ENCODE assay signal across 1 cellular context in the genomic region with DNA sequence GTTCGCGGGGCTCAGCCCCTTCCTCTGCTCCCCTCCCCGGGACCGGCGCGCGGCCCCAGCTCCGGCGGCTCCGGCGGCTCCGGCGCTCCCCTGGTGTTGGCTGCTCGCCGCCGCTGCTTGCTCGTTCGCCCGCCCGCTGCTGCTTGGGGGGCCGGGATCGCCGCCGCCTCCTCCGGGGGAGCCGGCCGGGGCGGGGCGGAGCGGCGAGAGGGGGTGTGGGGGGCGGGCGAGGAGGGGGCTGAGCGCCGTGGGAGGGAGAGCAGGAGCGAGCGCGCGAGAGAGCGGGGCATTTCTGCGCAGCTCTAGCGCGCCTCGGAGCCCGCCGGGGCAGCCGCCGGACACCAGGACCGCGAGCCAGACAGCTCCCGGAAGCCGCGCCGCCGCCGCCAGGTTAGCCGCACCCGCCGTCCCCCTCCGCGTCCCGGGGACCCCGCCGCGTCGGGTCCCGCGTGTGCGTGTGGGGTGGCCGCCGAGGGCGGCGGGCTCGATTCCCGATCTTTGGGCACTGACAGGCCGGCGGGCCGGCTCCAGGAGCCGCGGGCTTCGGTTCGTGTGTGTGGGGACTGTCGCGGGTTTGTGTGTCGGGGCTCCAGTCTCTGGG.
TF ChIP-seq lines count a peak whose summit lies in the region.

No MANE protein-coding gene starts in this region.

TF ChIP-seq in K562, 482 proteins besides CTCF, POLR2A, EP300 and RAD21 (continued from another document and continues in another):
- TF ChIP-seq, protein P1, sequence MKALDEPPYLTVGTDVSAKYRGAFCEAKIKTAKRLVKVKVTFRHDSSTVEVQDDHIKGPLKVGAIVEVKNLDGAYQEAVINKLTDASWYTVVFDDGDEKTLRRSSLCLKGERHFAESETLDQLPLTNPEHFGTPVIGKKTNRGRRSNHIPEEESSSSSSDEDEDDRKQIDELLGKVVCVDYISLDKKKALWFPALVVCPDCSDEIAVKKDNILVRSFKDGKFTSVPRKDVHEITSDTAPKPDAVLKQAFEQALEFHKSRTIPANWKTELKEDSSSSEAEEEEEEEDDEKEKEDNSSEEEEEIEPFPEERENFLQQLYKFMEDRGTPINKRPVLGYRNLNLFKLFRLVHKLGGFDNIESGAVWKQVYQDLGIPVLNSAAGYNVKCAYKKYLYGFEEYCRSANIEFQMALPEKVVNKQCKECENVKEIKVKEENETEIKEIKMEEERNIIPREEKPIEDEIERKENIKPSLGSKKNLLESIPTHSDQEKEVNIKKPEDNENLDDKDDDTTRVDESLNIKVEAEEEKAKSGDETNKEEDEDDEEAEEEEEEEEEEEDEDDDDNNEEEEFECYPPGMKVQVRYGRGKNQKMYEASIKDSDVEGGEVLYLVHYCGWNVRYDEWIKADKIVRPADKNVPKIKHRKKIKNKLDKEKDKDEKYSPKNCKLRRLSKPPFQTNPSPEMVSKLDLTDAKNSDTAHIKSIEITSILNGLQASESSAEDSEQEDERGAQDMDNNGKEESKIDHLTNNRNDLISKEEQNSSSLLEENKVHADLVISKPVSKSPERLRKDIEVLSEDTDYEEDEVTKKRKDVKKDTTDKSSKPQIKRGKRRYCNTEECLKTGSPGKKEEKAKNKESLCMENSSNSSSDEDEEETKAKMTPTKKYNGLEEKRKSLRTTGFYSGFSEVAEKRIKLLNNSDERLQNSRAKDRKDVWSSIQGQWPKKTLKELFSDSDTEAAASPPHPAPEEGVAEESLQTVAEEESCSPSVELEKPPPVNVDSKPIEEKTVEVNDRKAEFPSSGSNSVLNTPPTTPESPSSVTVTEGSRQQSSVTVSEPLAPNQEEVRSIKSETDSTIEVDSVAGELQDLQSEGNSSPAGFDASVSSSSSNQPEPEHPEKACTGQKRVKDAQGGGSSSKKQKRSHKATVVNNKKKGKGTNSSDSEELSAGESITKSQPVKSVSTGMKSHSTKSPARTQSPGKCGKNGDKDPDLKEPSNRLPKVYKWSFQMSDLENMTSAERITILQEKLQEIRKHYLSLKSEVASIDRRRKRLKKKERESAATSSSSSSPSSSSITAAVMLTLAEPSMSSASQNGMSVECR (CRISPR knock-in tag; IDR thresholded peaks at IDR 0.05) = peak; percentile 41; the same call in 1 of the 2 replicates
- TF ChIP-seq, protein P2, sequence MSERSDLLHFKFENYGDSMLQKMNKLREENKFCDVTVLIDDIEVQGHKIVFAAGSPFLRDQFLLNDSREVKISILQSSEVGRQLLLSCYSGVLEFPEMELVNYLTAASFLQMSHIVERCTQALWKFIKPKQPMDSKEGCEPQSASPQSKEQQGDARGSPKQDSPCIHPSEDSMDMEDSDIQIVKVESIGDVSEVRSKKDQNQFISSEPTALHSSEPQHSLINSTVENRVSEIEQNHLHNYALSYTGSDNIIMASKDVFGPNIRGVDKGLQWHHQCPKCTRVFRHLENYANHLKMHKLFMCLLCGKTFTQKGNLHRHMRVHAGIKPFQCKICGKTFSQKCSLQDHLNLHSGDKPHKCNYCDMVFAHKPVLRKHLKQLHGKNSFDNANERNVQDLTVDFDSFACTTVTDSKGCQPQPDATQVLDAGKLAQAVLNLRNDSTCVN (CRISPR knock-in tag; IDR thresholded peaks at IDR 0.05) = no peak
- TF ChIP-seq, protein P3, sequence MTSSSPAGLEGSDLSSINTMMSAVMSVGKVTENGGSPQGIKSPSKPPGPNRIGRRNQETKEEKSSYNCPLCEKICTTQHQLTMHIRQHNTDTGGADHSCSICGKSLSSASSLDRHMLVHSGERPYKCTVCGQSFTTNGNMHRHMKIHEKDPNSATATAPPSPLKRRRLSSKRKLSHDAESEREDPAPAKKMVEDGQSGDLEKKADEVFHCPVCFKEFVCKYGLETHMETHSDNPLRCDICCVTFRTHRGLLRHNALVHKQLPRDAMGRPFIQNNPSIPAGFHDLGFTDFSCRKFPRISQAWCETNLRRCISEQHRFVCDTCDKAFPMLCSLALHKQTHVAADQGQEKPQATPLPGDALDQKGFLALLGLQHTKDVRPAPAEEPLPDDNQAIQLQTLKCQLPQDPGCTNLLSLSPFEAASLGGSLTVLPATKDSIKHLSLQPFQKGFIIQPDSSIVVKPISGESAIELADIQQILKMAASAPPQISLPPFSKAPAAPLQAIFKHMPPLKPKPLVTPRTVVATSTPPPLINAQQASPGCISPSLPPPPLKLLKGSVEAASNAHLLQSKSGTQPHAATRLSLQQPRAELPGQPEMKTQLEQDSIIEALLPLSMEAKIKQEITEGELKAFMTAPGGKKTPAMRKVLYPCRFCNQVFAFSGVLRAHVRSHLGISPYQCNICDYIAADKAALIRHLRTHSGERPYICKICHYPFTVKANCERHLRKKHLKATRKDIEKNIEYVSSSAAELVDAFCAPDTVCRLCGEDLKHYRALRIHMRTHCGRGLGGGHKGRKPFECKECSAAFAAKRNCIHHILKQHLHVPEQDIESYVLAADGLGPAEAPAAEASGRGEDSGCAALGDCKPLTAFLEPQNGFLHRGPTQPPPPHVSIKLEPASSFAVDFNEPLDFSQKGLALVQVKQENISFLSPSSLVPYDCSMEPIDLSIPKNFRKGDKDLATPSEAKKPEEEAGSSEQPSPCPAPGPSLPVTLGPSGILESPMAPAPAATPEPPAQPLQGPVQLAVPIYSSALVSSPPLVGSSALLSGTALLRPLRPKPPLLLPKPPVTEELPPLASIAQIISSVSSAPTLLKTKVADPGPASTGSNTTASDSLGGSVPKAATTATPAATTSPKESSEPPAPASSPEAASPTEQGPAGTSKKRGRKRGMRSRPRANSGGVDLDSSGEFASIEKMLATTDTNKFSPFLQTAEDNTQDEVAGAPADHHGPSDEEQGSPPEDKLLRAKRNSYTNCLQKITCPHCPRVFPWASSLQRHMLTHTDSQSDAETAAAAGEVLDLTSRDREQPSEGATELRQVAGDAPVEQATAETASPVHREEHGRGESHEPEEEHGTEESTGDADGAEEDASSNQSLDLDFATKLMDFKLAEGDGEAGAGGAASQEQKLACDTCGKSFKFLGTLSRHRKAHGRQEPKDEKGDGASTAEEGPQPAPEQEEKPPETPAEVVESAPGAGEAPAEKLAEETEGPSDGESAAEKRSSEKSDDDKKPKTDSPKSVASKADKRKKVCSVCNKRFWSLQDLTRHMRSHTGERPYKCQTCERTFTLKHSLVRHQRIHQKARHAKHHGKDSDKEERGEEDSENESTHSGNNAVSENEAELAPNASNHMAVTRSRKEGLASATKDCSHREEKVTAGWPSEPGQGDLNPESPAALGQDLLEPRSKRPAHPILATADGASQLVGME (CRISPR knock-in tag; IDR thresholded peaks at IDR 0.05) = no peak
- no peak for TF ChIP-seq ZNF75A (CRISPR knock-in tag; IDR thresholded peaks at IDR 0.05)
- TF ChIP-seq TARDBP (IDR thresholded peaks at IDR 0.05) = no peak
- 0 out of 2 replicates have a peak, but pooled peaks have one; percentile 8 for TF ChIP-seq CTBP1 (IDR thresholded peaks at IDR 0.05; ENCODE audit: borderline replicate concordance)
- TF ChIP-seq ZNF696 (CRISPR knock-in tag; conservative IDR thresholded peaks at IDR 0.05) = no peak
- TF ChIP-seq JUNB (CRISPR knock-in tag; conservative IDR thresholded peaks at IDR 0.05) = no peak
- TF ChIP-seq ZNF785 (CRISPR knock-in tag; IDR thresholded peaks at IDR 0.05) = no peak
- TF ChIP-seq ZNF224 (CRISPR knock-in tag; IDR thresholded peaks at IDR 0.05) = no peak
- no peak for TF ChIP-seq NONO (IDR thresholded peaks at IDR 0.05; ENCODE audit: low read depth in 2 of 2, low read length in 1 of 2)
- 0 out of 2 replicates have a peak, but pooled peaks have one; percentile 8 for TF ChIP-seq HNRNPL (IDR thresholded peaks at IDR 0.05; ENCODE audit: low read depth, low read length)
- TF ChIP-seq ZNF778 (CRISPR knock-in tag; IDR thresholded peaks at IDR 0.05) = no peak
- TF ChIP-seq, protein P4, sequence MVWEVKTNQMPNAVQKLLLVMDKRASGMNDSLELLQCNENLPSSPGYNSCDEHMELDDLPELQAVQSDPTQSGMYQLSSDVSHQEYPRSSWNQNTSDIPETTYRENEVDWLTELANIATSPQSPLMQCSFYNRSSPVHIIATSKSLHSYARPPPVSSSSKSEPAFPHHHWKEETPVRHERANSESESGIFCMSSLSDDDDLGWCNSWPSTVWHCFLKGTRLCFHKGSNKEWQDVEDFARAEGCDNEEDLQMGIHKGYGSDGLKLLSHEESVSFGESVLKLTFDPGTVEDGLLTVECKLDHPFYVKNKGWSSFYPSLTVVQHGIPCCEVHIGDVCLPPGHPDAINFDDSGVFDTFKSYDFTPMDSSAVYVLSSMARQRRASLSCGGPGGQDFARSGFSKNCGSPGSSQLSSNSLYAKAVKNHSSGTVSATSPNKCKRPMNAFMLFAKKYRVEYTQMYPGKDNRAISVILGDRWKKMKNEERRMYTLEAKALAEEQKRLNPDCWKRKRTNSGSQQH (CRISPR knock-in tag; IDR thresholded peaks at IDR 0.05) = no peak
- TF ChIP-seq SP1 (CRISPR knock-in tag; IDR thresholded peaks at IDR 0.05) = no peak
- no peak for TF ChIP-seq KLF13 (tag; IDR thresholded peaks at IDR 0.05; ENCODE audit: borderline replicate concordance, low read depth)
- TF ChIP-seq, protein P5, sequence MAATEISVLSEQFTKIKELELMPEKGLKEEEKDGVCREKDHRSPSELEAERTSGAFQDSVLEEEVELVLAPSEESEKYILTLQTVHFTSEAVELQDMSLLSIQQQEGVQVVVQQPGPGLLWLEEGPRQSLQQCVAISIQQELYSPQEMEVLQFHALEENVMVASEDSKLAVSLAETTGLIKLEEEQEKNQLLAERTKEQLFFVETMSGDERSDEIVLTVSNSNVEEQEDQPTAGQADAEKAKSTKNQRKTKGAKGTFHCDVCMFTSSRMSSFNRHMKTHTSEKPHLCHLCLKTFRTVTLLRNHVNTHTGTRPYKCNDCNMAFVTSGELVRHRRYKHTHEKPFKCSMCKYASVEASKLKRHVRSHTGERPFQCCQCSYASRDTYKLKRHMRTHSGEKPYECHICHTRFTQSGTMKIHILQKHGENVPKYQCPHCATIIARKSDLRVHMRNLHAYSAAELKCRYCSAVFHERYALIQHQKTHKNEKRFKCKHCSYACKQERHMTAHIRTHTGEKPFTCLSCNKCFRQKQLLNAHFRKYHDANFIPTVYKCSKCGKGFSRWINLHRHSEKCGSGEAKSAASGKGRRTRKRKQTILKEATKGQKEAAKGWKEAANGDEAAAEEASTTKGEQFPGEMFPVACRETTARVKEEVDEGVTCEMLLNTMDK (IDR thresholded peaks at IDR 0.05; ENCODE audit: borderline replicate concordance, insufficient read depth, low read depth, low read length, poor library complexity, severe bottlenecking) = no peak
- no peak for TF ChIP-seq SIN3A (IDR thresholded peaks at IDR 0.05; ENCODE audit: borderline replicate concordance in 2 of 2, control insufficient read depth in 1 of 2, low read depth in 2 of 2, low read length in 2 of 2)
- TF ChIP-seq TCF3 (CRISPR knock-in tag; IDR thresholded peaks at IDR 0.05) = no peak
- TF ChIP-seq, protein P6, sequence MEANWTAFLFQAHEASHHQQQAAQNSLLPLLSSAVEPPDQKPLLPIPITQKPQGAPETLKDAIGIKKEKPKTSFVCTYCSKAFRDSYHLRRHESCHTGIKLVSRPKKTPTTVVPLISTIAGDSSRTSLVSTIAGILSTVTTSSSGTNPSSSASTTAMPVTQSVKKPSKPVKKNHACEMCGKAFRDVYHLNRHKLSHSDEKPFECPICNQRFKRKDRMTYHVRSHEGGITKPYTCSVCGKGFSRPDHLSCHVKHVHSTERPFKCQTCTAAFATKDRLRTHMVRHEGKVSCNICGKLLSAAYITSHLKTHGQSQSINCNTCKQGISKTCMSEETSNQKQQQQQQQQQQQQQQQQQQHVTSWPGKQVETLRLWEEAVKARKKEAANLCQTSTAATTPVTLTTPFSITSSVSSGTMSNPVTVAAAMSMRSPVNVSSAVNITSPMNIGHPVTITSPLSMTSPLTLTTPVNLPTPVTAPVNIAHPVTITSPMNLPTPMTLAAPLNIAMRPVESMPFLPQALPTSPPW (CRISPR knock-in tag; IDR thresholded peaks at IDR 0.05) = peak; percentile 51
- TF ChIP-seq GATAD2B (IDR thresholded peaks at IDR 0.05; ENCODE audit: borderline replicate concordance) = peak; percentile 8; the same call in 1 of the 2 replicates
- TF ChIP-seq XRCC3 (IDR thresholded peaks at IDR 0.05) = no peak
- TF ChIP-seq, protein P7, sequence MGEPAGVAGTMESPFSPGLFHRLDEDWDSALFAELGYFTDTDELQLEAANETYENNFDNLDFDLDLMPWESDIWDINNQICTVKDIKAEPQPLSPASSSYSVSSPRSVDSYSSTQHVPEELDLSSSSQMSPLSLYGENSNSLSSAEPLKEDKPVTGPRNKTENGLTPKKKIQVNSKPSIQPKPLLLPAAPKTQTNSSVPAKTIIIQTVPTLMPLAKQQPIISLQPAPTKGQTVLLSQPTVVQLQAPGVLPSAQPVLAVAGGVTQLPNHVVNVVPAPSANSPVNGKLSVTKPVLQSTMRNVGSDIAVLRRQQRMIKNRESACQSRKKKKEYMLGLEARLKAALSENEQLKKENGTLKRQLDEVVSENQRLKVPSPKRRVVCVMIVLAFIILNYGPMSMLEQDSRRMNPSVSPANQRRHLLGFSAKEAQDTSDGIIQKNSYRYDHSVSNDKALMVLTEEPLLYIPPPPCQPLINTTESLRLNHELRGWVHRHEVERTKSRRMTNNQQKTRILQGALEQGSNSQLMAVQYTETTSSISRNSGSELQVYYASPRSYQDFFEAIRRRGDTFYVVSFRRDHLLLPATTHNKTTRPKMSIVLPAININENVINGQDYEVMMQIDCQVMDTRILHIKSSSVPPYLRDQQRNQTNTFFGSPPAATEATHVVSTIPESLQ (CRISPR knock-in tag; IDR thresholded peaks at IDR 0.05) = no peak
- TF ChIP-seq TOE1 (IDR thresholded peaks at IDR 0.05; ENCODE audit: borderline replicate concordance) = no peak
- TF ChIP-seq TOE1 (CRISPR knock-in tag; IDR thresholded peaks at IDR 0.05; ENCODE audit: borderline replicate concordance, low read depth) = no peak
- TF ChIP-seq, protein P8, sequence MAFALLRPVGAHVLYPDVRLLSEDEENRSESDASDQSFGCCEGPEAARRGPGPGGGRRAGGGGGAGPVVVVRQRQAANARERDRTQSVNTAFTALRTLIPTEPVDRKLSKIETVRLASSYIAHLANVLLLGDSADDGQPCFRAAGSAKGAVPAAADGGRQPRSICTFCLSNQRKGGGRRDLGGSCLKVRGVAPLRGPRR (CRISPR knock-in tag; IDR thresholded peaks at IDR 0.05) = no peak
- no peak for TF ChIP-seq ZNF764 (CRISPR knock-in tag; IDR thresholded peaks at IDR 0.05; ENCODE audit: low read depth)
- no peak for TF ChIP-seq EGR1 (conservative IDR thresholded peaks at IDR 0.05)
- TF ChIP-seq, protein P9, sequence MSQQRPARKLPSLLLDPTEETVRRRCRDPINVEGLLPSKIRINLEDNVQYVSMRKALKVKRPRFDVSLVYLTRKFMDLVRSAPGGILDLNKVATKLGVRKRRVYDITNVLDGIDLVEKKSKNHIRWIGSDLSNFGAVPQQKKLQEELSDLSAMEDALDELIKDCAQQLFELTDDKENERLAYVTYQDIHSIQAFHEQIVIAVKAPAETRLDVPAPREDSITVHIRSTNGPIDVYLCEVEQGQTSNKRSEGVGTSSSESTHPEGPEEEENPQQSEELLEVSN (IDR thresholded peaks at IDR 0.05; ENCODE audit: borderline replicate concordance in 1 of 2, extremely low read depth in 1 of 2, insufficient read depth in 1 of 2, insufficient read length in 1 of 2, low read depth in 1 of 2, low read length in 1 of 2, poor library complexity in 1 of 2, severe bottlenecking in 1 of 2) = peak in 1 of 2 experiments; percentile 36
- TF ChIP-seq MBD2 (IDR thresholded peaks at IDR 0.05; ENCODE audit: borderline replicate concordance, low read depth) = no peak
- no peak for TF ChIP-seq HCFC1 (IDR thresholded peaks at IDR 0.05; ENCODE audit: low read depth, low read length)
- no peak for TF ChIP-seq COPS2 (conservative IDR thresholded peaks at IDR 0.05)
- TF ChIP-seq, protein P10, sequence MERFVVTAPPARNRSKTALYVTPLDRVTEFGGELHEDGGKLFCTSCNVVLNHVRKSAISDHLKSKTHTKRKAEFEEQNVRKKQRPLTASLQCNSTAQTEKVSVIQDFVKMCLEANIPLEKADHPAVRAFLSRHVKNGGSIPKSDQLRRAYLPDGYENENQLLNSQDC (CRISPR knock-in tag; IDR thresholded peaks at IDR 0.05) = no peak
- no peak for TF ChIP-seq ZNF282 (CRISPR knock-in tag; IDR thresholded peaks at IDR 0.05)
- TF ChIP-seq FOXM1 (IDR thresholded peaks at IDR 0.05; ENCODE audit: low read depth) = no peak
- TF ChIP-seq FOXM1 (CRISPR knock-in tag; IDR thresholded peaks at IDR 0.05; ENCODE audit: low read depth) = no peak
- no peak for TF ChIP-seq NRF1 (conservative IDR thresholded peaks at IDR 0.05 in 1 of 2, IDR thresholded peaks at IDR 0.05 in 1 of 2)
- TF ChIP-seq SIRT6 (IDR thresholded peaks at IDR 0.05; ENCODE audit: low read depth, low read length) = no peak
